In genomic region chr19:50330365-50331078, GRCh38 we compare ENCODE assay signal across 8 cellular contexts. TPM values are rescaled to one million over a fixed set of nuclear protein-coding genes. Genes with fewer than 3 reads are reported as not detected.
DNase-seq lines count a peak whose midpoint lies in the region; FAIRE-seq and TF ChIP-seq lines count a peak whose summit lies in the region.

No MANE protein-coding gene starts in this region.

- peak; percentile 80 for DNase-seq in GM12891 (ENCODE audit: insufficient read length, low spot score)
- peak; percentile 88 for DNase-seq in HuH-7 (ENCODE audit: low spot score)
- peak; percentile 92 for DNase-seq in OCI-M2 (lab: John Stamatoyannopoulos, UW; ENCODE audit: unreplicated experiment)
- peak; percentile 89 for DNase-seq in activated T-helper 2 cell treated with anti-CD3 and anti-CD28 coated beads, Interferon-gamma antibody, Interleukin-2, Interleukin-4, amounts not matched to agents 10 μg/mL and 5 μg/mL and 100 μg/mL, durations not matched to agents 14 hours and 24 hours and 36 hours (ENCODE audit: low spot score)
- DNase-seq in cardiac septum (ENCODE audit: low spot score), result peak; percentile 84
- peak; percentile 89 for DNase-seq in pons (ENCODE audit: low spot score)
- no peak for DNase-seq in RCC 7860 (ENCODE audit: low spot score)

- peak overlapping the region; percentile 25 for H3K27ac ChIP-seq in thymus (ENCODE audit: low read depth)

- intact Hi-C loops in activated T-helper 2 cell treated with anti-CD3 and anti-CD28 coated beads, Interferon-gamma antibody, Interleukin-2, Interleukin-4, amounts not matched to agents 10 μg/mL and 5 μg/mL and 100 μg/mL, durations not matched to agents 14 hours and 24 hours and 36 hours (cut with micrococcal nuclease), result loop anchor here (2.0 to 5.0 kb wide), 3 partner anchors 16 to 47 kb away; partner anchors contain the start of gene NR1H2
- intact Hi-C loops in cardiac septum (cut with DNase I), result no loop called here

- FAIRE-seq in GM12891 (lab: Jason Lieb, UNC) (peak; percentile 83), RCC 7860 (lab: Jason Lieb, UNC) (no peak)

- peak overlapping the region; percentile 95 for H3K27ac Mint-ChIP-seq in activated T-helper 2 cell treated with anti-CD3 and anti-CD28 coated beads, Interferon-gamma antibody, Interleukin-2, Interleukin-4, amounts not matched to agents 10 μg/mL and 5 μg/mL and 100 μg/mL, durations not matched to agents 14 hours and 24 hours and 36 hours

- peak overlapping the region; percentile 91 for H3K4me3 Mint-ChIP-seq in activated T-helper 2 cell treated with anti-CD3 and anti-CD28 coated beads, Interferon-gamma antibody, Interleukin-2, Interleukin-4, amounts not matched to agents 10 μg/mL and 5 μg/mL and 100 μg/mL, durations not matched to agents 14 hours and 24 hours and 36 hours (ENCODE audit: low read depth)

- H3K9me3 ChIP-seq in thymus (ENCODE audit: control insufficient read depth), result peaks cover 18% of the 10 kb centered on the region

- H3K36me3 ChIP-seq in thymus (ENCODE audit: control insufficient read depth, insufficient read depth), result no peaks in the 10 kb centered on the region

- peaks cover 47% of the 10 kb centered on the region for H3K27me3 ChIP-seq in thymus (ENCODE audit: control insufficient read depth, insufficient read depth)

- no peak for TF ChIP-seq POLR2A in GM12891 (IDR thresholded peaks at IDR 0.05; ENCODE audit: low read depth, low read length)

- peaks cover 63% of the 10 kb centered on the region for H3K4me1 Mint-ChIP-seq in activated T-helper 2 cell treated with anti-CD3 and anti-CD28 coated beads, Interferon-gamma antibody, Interleukin-2, Interleukin-4, amounts not matched to agents 10 μg/mL and 5 μg/mL and 100 μg/mL, durations not matched to agents 14 hours and 24 hours and 36 hours (ENCODE audit: low read depth)

- peaks cover 15% of the 10 kb centered on the region for H3K27me3 Mint-ChIP-seq in activated T-helper 2 cell treated with anti-CD3 and anti-CD28 coated beads, Interferon-gamma antibody, Interleukin-2, Interleukin-4, amounts not matched to agents 10 μg/mL and 5 μg/mL and 100 μg/mL, durations not matched to agents 14 hours and 24 hours and 36 hours (ENCODE audit: low read depth)

- H3K4me3 ChIP-seq in thymus (ENCODE audit: low read length), result peak overlapping the region; percentile 30

- peaks cover 19% of the 10 kb centered on the region for H3K36me3 Mint-ChIP-seq in activated T-helper 2 cell treated with anti-CD3 and anti-CD28 coated beads, Interferon-gamma antibody, Interleukin-2, Interleukin-4, amounts not matched to agents 10 μg/mL and 5 μg/mL and 100 μg/mL, durations not matched to agents 14 hours and 24 hours and 36 hours (ENCODE audit: low read depth)

- WGBS in thymus, result 4% methylated on average over 48 of the region's 48 CpGs

- no peaks in the 10 kb centered on the region for H3K9me3 Mint-ChIP-seq in activated T-helper 2 cell treated with anti-CD3 and anti-CD28 coated beads, Interferon-gamma antibody, Interleukin-2, Interleukin-4, amounts not matched to agents 10 μg/mL and 5 μg/mL and 100 μg/mL, durations not matched to agents 14 hours and 24 hours and 36 hours

- peaks cover 22% of the 10 kb centered on the region for H3K4me1 ChIP-seq in thymus (ENCODE audit: control insufficient read depth, insufficient read depth, low read length)

TF ChIP-seq in GM12891, 5 proteins besides CTCF, POLR2A, EP300 and RAD21:
- TF ChIP-seq TAF1 (IDR thresholded peaks at IDR 0.05; ENCODE audit: low read depth, low read length), result no peak
- no peak for TF ChIP-seq PAX5 (IDR thresholded peaks at IDR 0.05; ENCODE audit: insufficient read depth, low read length, severe bottlenecking)
- TF ChIP-seq POU2F2 (IDR thresholded peaks at IDR 0.05; ENCODE audit: low read depth, low read length), result no peak
- no peak for TF ChIP-seq POLR2AphosphoS5 (IDR thresholded peaks at IDR 0.05; ENCODE audit: low read depth, low read length)
- no peak for TF ChIP-seq SPI1 (IDR thresholded peaks at IDR 0.05; ENCODE audit: low read depth, low read length)
TF ChIP-seq in GM12891: peak in this region for 0.

RNA-seq across cellular contexts. Expression of gene KCNC3, which starts 1.3 kb away (rescaled TPM):
- 2.3 TPM for polyA plus RNA-seq in GM12891 (2012; ENCODE audit: low read depth, missing spikeins)
- 17.6 and 19.2 TPM in 2 replicates for total RNA-seq in activated T-helper 2 cell treated with anti-CD3 and anti-CD28 coated beads, Interferon-gamma antibody, Interleukin-2, Interleukin-4, amounts not matched to agents 10 μg/mL and 5 μg/mL and 100 μg/mL, durations not matched to agents 14 hours and 24 hours and 36 hours
- total RNA-seq in cardiac septum, result 3.8 TPM
- 6.8 TPM for polyA plus RNA-seq in thymus

RNA-seq across cellular contexts. Expression of gene NAPSA, which starts 34.9 kb away (rescaled TPM):
- 21.5 TPM for polyA plus RNA-seq in GM12891 (2012; ENCODE audit: low read depth, missing spikeins)
- total RNA-seq in activated T-helper 2 cell treated with anti-CD3 and anti-CD28 coated beads, Interferon-gamma antibody, Interleukin-2, Interleukin-4, amounts not matched to agents 10 μg/mL and 5 μg/mL and 100 μg/mL, durations not matched to agents 14 hours and 24 hours and 36 hours, result 5.1 and 5.5 TPM in 2 replicates
- 0.24 TPM for total RNA-seq in cardiac septum
- polyA plus RNA-seq in thymus, result 6.4 TPM

RNA-seq across cellular contexts. Expression of gene NR1H2, which starts 45.7 kb away (rescaled TPM):
- polyA plus RNA-seq in GM12891 (2012; ENCODE audit: low read depth, missing spikeins), result 33.6 TPM
- total RNA-seq in activated T-helper 2 cell treated with anti-CD3 and anti-CD28 coated beads, Interferon-gamma antibody, Interleukin-2, Interleukin-4, amounts not matched to agents 10 μg/mL and 5 μg/mL and 100 μg/mL, durations not matched to agents 14 hours and 24 hours and 36 hours, result 76.1 and 79.9 TPM in 2 replicates
- 86.3 TPM for total RNA-seq in cardiac septum
- polyA plus RNA-seq in thymus, result 57.2 TPM

RNA-seq across cellular contexts. Expression of gene POLD1, which starts 53.6 kb away (rescaled TPM):
- polyA plus RNA-seq in GM12891 (2012; ENCODE audit: low read depth, missing spikeins), result 63.4 TPM
- total RNA-seq in activated T-helper 2 cell treated with anti-CD3 and anti-CD28 coated beads, Interferon-gamma antibody, Interleukin-2, Interleukin-4, amounts not matched to agents 10 μg/mL and 5 μg/mL and 100 μg/mL, durations not matched to agents 14 hours and 24 hours and 36 hours, result 153 and 162 TPM in 2 replicates
- total RNA-seq in cardiac septum, result 8.0 TPM
- polyA plus RNA-seq in thymus, result 39.5 TPM
